Comparison of ENCODE assay signal across 26 cellular contexts in the genomic region with DNA sequence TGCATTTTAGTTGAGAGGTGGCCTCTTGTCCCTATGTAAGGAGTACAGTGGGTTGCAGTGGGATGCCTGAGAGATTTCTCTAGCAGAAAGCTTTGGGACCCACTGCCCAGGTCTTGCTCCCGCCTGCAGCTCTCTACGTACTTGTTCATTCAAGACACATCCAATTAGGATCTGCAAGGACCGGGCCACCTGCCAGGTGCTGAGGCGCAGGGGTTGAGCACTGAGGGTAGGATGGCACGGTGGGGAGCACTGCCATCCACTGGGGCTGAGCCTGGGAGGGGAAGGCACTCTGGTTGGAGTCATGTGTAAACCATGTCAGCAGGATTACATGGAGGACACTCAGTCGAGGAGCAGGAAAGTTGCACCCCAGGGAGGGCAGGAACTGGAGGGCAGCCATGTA.
"Had no signal": no experiment of that assay in that cellular context is flagged by ENCODE, and none has a peak within 500 bp of the region (broad histone marks: within the 10 kb centered on the region; RNA-seq: fewer than 3 reads in every experiment).

No MANE protein-coding gene starts in this region.

- H3K36me3 ChIP-seq: colonic mucosa, gastroesophageal sphincter, heart right ventricle, lower lobe of right lung, prostate gland, right atrium auricular region, sigmoid colon, tibial artery had no signal

- H3K27me3 ChIP-seq: colonic mucosa, foreskin keratinocyte, gastroesophageal sphincter, heart right ventricle, right atrium auricular region, sigmoid colon, testis, tibial artery had no signal

- DNase-seq: colonic mucosa; effector CD8-positive, alpha-beta T cell; endodermal cell; foreskin keratinocyte; heart right ventricle; hippocampal formation; left colon; left ventricle myocardium superior; lower lobe of right lung; naive thymus-derived CD8-positive, alpha-beta T cell; nucleus accumbens; sigmoid colon; stimulated activated CD4-positive, alpha-beta T cell treated with anti-CD3 and anti-CD28 coated beads, Interleukin-4, amount 100 ng/mL, for 4 hours; stimulated activated naive CD4-positive, alpha-beta T cell; substantia nigra; testis; tibial artery had no signal

- H3K4me3 Mint-ChIP-seq: central memory CD8-positive, alpha-beta T cell; dendritic cell treated with granulocyte-macrophage colony-stimulating factor and Interleukin-4, amounts not matched to agents 40 ng/mL and 50 ng/mL, for 4 days; endodermal cell; naive thymus-derived CD8-positive, alpha-beta T cell; neural crest cell; type B pancreatic cell had no signal

- H3K36me3 Mint-ChIP-seq: type B pancreatic cell had no signal

- ATAC-seq: esophagus mucosa; foreskin keratinocyte; gastroesophageal sphincter; left colon; lower lobe of right lung; naive thymus-derived CD8-positive, alpha-beta T cell had no signal

- H3K9me3 ChIP-seq: colonic mucosa, lower lobe of right lung, prostate gland, sigmoid colon, testis, tibial artery had no signal

- H3K27me3 Mint-ChIP-seq: dendritic cell treated with granulocyte-macrophage colony-stimulating factor and Interleukin-4, amounts not matched to agents 40 ng/mL and 50 ng/mL, for 4 days; type B pancreatic cell had no signal

- H3K27ac Mint-ChIP-seq: dendritic cell treated with granulocyte-macrophage colony-stimulating factor and Interleukin-4, amounts not matched to agents 40 ng/mL and 50 ng/mL, for 4 days; endodermal cell; naive thymus-derived CD8-positive, alpha-beta T cell; type B pancreatic cell had no signal

- H3K27ac ChIP-seq: colonic mucosa, epithelial cell of prostate, foreskin keratinocyte, gastroesophageal sphincter, heart right ventricle, lower lobe of right lung, prostate gland, right atrium auricular region, sigmoid colon, testis, tibial artery had no signal

- H3K4me1 ChIP-seq: colonic mucosa, foreskin keratinocyte, gastroesophageal sphincter, lower lobe of right lung, prostate gland, right atrium auricular region, sigmoid colon, testis, tibial artery had no signal

- H3K4me1 Mint-ChIP-seq: central memory CD8-positive, alpha-beta T cell; endodermal cell; neural crest cell had no signal

- H3K4me3 ChIP-seq: colonic mucosa, gastroesophageal sphincter, heart right ventricle, lower lobe of right lung, prostate gland, right atrium auricular region, sigmoid colon, testis, tibial artery had no signal
